ENCODE assay signal across 1 cellular context in the genomic region with DNA sequence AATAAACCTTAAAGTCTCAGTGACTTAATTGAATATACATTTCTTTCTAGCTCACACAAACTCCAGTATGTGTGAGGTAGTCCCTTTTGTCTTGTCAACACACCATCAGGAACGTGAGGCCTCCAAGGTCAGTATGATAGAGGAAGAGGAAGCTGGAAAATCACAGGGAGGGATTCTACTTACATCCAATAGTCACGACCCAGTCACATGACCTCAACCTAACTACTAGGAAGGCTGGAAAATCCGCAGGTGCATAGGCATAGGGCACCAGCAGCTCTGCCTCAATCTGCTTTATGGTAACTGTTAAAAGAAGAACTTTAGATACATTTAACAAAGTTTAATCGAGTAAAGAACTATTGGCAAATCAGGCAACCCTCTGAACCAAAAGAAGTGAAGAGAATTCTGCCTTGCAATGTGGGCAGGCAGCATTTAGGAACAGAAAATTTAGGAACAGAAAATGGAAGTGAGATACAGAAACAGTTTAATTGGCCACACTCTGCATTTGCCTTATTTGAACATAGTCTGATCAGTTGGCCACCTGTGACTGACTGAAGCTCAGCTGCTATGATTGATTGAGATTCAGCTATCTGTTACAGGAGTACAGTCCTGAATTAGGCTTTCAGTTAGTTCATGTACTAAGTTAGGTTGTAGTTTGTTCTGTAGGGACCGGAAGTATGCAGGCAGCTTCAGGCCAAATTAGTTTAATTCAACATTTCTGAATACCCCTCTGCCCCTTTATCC.
TF ChIP-seq lines count a peak whose summit lies in the region.

No MANE protein-coding gene starts in this region.

TF ChIP-seq in GM23338, 12 proteins besides CTCF, POLR2A, EP300 and RAD21:
- TF ChIP-seq, protein P1, sequence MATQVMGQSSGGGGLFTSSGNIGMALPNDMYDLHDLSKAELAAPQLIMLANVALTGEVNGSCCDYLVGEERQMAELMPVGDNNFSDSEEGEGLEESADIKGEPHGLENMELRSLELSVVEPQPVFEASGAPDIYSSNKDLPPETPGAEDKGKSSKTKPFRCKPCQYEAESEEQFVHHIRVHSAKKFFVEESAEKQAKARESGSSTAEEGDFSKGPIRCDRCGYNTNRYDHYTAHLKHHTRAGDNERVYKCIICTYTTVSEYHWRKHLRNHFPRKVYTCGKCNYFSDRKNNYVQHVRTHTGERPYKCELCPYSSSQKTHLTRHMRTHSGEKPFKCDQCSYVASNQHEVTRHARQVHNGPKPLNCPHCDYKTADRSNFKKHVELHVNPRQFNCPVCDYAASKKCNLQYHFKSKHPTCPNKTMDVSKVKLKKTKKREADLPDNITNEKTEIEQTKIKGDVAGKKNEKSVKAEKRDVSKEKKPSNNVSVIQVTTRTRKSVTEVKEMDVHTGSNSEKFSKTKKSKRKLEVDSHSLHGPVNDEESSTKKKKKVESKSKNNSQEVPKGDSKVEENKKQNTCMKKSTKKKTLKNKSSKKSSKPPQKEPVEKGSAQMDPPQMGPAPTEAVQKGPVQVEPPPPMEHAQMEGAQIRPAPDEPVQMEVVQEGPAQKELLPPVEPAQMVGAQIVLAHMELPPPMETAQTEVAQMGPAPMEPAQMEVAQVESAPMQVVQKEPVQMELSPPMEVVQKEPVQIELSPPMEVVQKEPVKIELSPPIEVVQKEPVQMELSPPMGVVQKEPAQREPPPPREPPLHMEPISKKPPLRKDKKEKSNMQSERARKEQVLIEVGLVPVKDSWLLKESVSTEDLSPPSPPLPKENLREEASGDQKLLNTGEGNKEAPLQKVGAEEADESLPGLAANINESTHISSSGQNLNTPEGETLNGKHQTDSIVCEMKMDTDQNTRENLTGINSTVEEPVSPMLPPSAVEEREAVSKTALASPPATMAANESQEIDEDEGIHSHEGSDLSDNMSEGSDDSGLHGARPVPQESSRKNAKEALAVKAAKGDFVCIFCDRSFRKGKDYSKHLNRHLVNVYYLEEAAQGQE (IDR thresholded peaks at IDR 0.05; ENCODE audit: unreplicated experiment): no peak
- no peak for TF ChIP-seq ZNF331 (CRISPR knock-in tag; IDR thresholded peaks at IDR 0.05; ENCODE audit: low read depth)
- no peak for TF ChIP-seq ZNF114 (CRISPR knock-in tag; IDR thresholded peaks at IDR 0.05)
- no peak for TF ChIP-seq EZH2phosphoT487 (IDR thresholded peaks at IDR 0.05; ENCODE audit: unreplicated experiment)
- TF ChIP-seq EZH2 (IDR thresholded peaks at IDR 0.05; ENCODE audit: low read depth, unreplicated experiment): no peak
- TF ChIP-seq, protein P2, sequence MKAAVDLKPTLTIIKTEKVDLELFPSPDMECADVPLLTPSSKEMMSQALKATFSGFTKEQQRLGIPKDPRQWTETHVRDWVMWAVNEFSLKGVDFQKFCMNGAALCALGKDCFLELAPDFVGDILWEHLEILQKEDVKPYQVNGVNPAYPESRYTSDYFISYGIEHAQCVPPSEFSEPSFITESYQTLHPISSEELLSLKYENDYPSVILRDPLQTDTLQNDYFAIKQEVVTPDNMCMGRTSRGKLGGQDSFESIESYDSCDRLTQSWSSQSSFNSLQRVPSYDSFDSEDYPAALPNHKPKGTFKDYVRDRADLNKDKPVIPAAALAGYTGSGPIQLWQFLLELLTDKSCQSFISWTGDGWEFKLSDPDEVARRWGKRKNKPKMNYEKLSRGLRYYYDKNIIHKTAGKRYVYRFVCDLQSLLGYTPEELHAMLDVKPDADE (IDR thresholded peaks at IDR 0.05): no peak
- TF ChIP-seq STAT1 (IDR thresholded peaks at IDR 0.05; ENCODE audit: unreplicated experiment): no peak
- TF ChIP-seq JUNB (IDR thresholded peaks at IDR 0.05; ENCODE audit: unreplicated experiment): no peak
- no peak for TF ChIP-seq NANOG (IDR thresholded peaks at IDR 0.05; ENCODE audit: borderline replicate concordance)
- TF ChIP-seq, protein P3, sequence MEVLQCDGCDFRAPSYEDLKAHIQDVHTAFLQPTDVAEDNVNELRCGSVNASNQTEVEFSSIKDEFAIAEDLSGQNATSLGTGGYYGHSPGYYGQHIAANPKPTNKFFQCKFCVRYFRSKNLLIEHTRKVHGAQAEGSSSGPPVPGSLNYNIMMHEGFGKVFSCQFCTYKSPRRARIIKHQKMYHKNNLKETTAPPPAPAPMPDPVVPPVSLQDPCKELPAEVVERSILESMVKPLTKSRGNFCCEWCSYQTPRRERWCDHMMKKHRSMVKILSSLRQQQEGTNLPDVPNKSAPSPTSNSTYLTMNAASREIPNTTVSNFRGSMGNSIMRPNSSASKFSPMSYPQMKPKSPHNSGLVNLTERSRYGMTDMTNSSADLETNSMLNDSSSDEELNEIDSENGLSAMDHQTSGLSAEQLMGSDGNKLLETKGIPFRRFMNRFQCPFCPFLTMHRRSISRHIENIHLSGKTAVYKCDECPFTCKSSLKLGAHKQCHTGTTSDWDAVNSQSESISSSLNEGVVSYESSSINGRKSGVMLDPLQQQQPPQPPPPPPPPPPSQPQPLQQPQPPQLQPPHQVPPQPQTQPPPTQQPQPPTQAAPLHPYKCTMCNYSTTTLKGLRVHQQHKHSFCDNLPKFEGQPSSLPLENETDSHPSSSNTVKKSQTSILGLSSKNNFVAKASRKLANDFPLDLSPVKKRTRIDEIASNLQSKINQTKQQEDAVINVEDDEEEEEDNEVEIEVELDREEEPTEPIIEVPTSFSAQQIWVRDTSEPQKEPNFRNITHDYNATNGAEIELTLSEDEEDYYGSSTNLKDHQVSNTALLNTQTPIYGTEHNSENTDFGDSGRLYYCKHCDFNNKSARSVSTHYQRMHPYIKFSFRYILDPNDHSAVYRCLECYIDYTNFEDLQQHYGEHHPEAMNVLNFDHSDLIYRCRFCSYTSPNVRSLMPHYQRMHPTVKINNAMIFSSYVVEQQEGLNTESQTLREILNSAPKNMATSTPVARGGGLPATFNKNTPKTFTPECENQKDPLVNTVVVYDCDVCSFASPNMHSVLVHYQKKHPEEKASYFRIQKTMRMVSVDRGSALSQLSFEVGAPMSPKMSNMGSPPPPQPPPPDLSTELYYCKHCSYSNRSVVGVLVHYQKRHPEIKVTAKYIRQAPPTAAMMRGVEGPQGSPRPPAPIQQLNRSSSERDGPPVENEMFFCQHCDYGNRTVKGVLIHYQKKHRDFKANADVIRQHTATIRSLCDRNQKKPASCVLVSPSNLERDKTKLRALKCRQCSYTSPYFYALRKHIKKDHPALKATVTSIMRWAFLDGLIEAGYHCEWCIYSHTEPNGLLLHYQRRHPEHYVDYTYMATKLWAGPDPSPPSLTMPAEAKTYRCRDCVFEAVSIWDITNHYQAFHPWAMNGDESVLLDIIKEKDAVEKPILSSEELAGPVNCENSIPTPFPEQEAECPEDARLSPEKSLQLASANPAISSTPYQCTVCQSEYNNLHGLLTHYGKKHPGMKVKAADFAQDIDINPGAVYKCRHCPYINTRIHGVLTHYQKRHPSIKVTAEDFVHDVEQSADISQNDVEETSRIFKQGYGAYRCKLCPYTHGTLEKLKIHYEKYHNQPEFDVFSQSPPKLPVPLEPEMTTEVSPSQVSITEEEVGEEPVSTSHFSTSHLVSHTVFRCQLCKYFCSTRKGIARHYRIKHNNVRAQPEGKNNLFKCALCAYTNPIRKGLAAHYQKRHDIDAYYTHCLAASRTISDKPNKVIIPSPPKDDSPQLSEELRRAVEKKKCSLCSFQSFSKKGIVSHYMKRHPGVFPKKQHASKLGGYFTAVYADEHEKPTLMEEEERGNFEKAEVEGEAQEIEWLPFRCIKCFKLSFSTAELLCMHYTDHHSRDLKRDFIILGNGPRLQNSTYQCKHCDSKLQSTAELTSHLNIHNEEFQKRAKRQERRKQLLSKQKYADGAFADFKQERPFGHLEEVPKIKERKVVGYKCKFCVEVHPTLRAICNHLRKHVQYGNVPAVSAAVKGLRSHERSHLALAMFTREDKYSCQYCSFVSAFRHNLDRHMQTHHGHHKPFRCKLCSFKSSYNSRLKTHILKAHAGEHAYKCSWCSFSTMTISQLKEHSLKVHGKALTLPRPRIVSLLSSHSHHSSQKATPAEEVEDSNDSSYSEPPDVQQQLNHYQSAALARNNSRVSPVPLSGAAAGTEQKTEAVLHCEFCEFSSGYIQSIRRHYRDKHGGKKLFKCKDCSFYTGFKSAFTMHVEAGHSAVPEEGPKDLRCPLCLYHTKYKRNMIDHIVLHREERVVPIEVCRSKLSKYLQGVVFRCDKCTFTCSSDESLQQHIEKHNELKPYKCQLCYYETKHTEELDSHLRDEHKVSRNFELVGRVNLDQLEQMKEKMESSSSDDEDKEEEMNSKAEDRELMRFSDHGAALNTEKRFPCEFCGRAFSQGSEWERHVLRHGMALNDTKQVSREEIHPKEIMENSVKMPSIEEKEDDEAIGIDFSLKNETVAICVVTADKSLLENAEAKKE (CRISPR knock-in tag; IDR thresholded peaks at IDR 0.05): no peak
- TF ChIP-seq CREB1 (CRISPR knock-in tag; IDR thresholded peaks at IDR 0.05; ENCODE audit: low read depth): no peak
- TF ChIP-seq POLR2AphosphoS5 (IDR thresholded peaks at IDR 0.05; ENCODE audit: low read depth): no peak
